Comparison of ENCODE assay signal across 1 cellular context in genomic region chr14:105204206-105204930, GRCh38.
TF ChIP-seq lines count a peak whose summit lies in the region.

No MANE protein-coding gene starts in this region.

TF ChIP-seq in SK-N-SH, 30 proteins besides CTCF, POLR2A, EP300 and RAD21:
- TF ChIP-seq NRF1 (IDR thresholded peaks at IDR 0.05; ENCODE audit: low read depth, low read length) = no peak
- TF ChIP-seq USF1 (IDR thresholded peaks at IDR 0.05; ENCODE audit: borderline replicate concordance, low read depth) = peak; percentile 41; the same call in 1 of the 2 replicates
- peak; percentile 26; the same call in 1 of the 2 replicates for TF ChIP-seq USF2 (IDR thresholded peaks at IDR 0.05; ENCODE audit: borderline replicate concordance, low read depth, low read length)
- no peak for TF ChIP-seq TCF12 (IDR thresholded peaks at IDR 0.05)
- TF ChIP-seq EZH2phosphoT487 (IDR thresholded peaks at IDR 0.05; ENCODE audit: borderline replicate concordance, low read depth) = no peak
- no peak for TF ChIP-seq FOXJ3 (CRISPR knock-in tag; IDR thresholded peaks at IDR 0.05)
